ENCODE assay signal across 2 cellular contexts in genomic region chr1:155093938-155094621, GRCh38.
TF ChIP-seq lines count a peak whose summit lies in the region.

No MANE protein-coding gene starts in this region.

TF ChIP-seq in endothelial cell of umbilical vein, 7 proteins besides CTCF, POLR2A, EP300 and RAD21:
- no peak for TF ChIP-seq MAX (IDR thresholded peaks at IDR 0.05; ENCODE audit: insufficient read depth, insufficient read length)
- no peak for TF ChIP-seq MYC (IDR thresholded peaks at IDR 0.05; ENCODE audit: low read depth, low read length)
- TF ChIP-seq FOS (IDR thresholded peaks at IDR 0.05; ENCODE audit: borderline replicate concordance, insufficient read depth, low read length): no peak
- TF ChIP-seq POLR2AphosphoS5 (IDR thresholded peaks at IDR 0.05; ENCODE audit: insufficient read depth, low read depth, low read length): no peak
- TF ChIP-seq EZH2 (IDR thresholded peaks at IDR 0.05; ENCODE audit: borderline replicate concordance, low read depth, low read length, severe bottlenecking): no peak
- no peak for TF ChIP-seq GATA2 (IDR thresholded peaks at IDR 0.05; ENCODE audit: insufficient read depth, insufficient read length, low read depth, low read length)
- no peak for TF ChIP-seq JUN (IDR thresholded peaks at IDR 0.05; ENCODE audit: borderline replicate concordance, insufficient read depth, insufficient read length, low read depth)

TF ChIP-seq in neural cell, 6 proteins besides CTCF, POLR2A, EP300 and RAD21:
- no peak for TF ChIP-seq POLR2AphosphoS5 (IDR thresholded peaks at IDR 0.05)
- TF ChIP-seq SMC3 (conservative IDR thresholded peaks at IDR 0.05; ENCODE audit: poor library complexity): peak; percentile 68
